ENCODE assay signal across 20 cellular contexts in genomic region chr4:72744103-72744725, GRCh38.
A peak's percentile ranks its signal among the peaks of the same experiment; 100 is the strongest.
DNase-seq lines count a peak whose midpoint lies in the region; ATAC-seq and TF ChIP-seq lines count a peak whose summit lies in the region.
"Had no signal": no experiment of that assay in that cellular context is flagged by ENCODE, and none has a peak within 500 bp of the region (broad histone marks: within the 10 kb centered on the region; RNA-seq: fewer than 3 reads in every experiment).

No MANE protein-coding gene starts in this region.

- H3K4me3 ChIP-seq in SJCRH30 (no peak overlapping the region), mammary epithelial cell (replicated peaks in 1 of 3; ENCODE audit: insufficient read depth in 1 of 3, low read depth in 2 of 3, low read length in 3 of 3) (no peak overlapping the region), prostate gland (no peak overlapping the region)
- H3K4me3 ChIP-seq: GM23248, PC-9 had no signal

- no peaks in the 10 kb centered on the region for H3K27me3 ChIP-seq in SJCRH30
- no peaks in the 10 kb centered on the region for H3K27me3 ChIP-seq in mammary epithelial cell (ENCODE audit: insufficient read depth, low read length)
- no peaks in the 10 kb centered on the region for H3K27me3 ChIP-seq in prostate gland (replicated peaks; ENCODE audit: insufficient read depth)

- no peak for TF ChIP-seq CTCF in mammary epithelial cell (conservative IDR thresholded peaks at IDR 0.05 in 1 of 2, IDR thresholded peaks at IDR 0.05 in 1 of 2; ENCODE audit: extremely low read depth in 1 of 2, insufficient read depth in 1 of 2, low read depth in 1 of 2, low read length in 2 of 2)
- no peak for TF ChIP-seq CTCF in prostate gland (IDR thresholded peaks at IDR 0.05)
- no peak for TF ChIP-seq CTCF in activated CD8-positive, alpha-beta T cell treated with anti-CD3 and anti-CD28 coated beads for 36 hours (IDR thresholded peaks at IDR 0.05)

- H3K36me3 ChIP-seq in SJCRH30 (no peaks in the 10 kb centered on the region), mammary epithelial cell (ENCODE audit: insufficient read depth, low read length) (no peaks in the 10 kb centered on the region), prostate gland (no peaks in the 10 kb centered on the region)

- H3K27ac Mint-ChIP-seq in activated naive CD4-positive, alpha-beta T cell treated with anti-CD3 and anti-CD28 coated beads, Interleukin-2, amount 10 ng/mL, durations not matched to agents 7 days and 5 days: no peak overlapping the region
- no peak overlapping the region for H3K27ac Mint-ChIP-seq in activated CD8-positive, alpha-beta T cell treated with anti-CD3 and anti-CD28 coated beads for 36 hours
- H3K27ac Mint-ChIP-seq: CD4-positive, alpha-beta memory T cell had no signal

- DNase-seq in COLO829 (ENCODE audit: low spot score): peak; percentile 65
- peak in 1 of 2 experiments; percentile 48 for DNase-seq in SJCRH30
- DNase-seq in mammary epithelial cell: peak; percentile 80
- peak; percentile 36 for DNase-seq in prostate gland (ENCODE audit: low spot score)
- DNase-seq in activated naive CD4-positive, alpha-beta T cell treated with anti-CD3 and anti-CD28 coated beads, Interleukin-2, amount 10 ng/mL, durations not matched to agents 7 days and 5 days: no peak
- DNase-seq in NCI-H1105 treated with DMSO at 0.1 percent for 48 hours (lab: John Stamatoyannopoulos, UW): no peak
- DNase-seq in GM19238 (ENCODE audit: insufficient read length, low spot score): no peak
- no peak for DNase-seq in activated CD8-positive, alpha-beta T cell treated with anti-CD3 and anti-CD28 coated beads for 36 hours
- DNase-seq: 8988T; CD4-positive, alpha-beta memory T cell; DMS79; GM23248; MV-4-11; NCI-H1417 treated with DMSO at 0.1 percent for 48 hours; NCI-H1930; NCI-H2171 treated with DMSO at 0.1 percent for 48 hours; NCI-H446 treated with DMSO at 0.1 percent for 48 hours; NCI-H774; PC-9 had no signal

- peaks cover 16% of the 10 kb centered on the region for H3K4me1 ChIP-seq in SJCRH30
- H3K4me1 ChIP-seq in mammary epithelial cell (ENCODE audit: insufficient read depth, low read length): no peaks in the 10 kb centered on the region
- no peaks in the 10 kb centered on the region for H3K4me1 ChIP-seq in prostate gland (replicated peaks)

- no peaks in the 10 kb centered on the region for H4K20me1 ChIP-seq in mammary epithelial cell (ENCODE audit: insufficient read depth, low read length)

- no peaks in the 10 kb centered on the region for H3K9me3 Mint-ChIP-seq in activated naive CD4-positive, alpha-beta T cell treated with anti-CD3 and anti-CD28 coated beads, Interleukin-2, amount 10 ng/mL, durations not matched to agents 7 days and 5 days
- no peaks in the 10 kb centered on the region for H3K9me3 Mint-ChIP-seq in activated CD8-positive, alpha-beta T cell treated with anti-CD3 and anti-CD28 coated beads for 36 hours

- H3K79me2 ChIP-seq in mammary epithelial cell (ENCODE audit: insufficient read depth, low read length): no peaks in the 10 kb centered on the region

- no peak overlapping the region for H3K4me3 Mint-ChIP-seq in activated naive CD4-positive, alpha-beta T cell treated with anti-CD3 and anti-CD28 coated beads, Interleukin-2, amount 10 ng/mL, durations not matched to agents 7 days and 5 days
- H3K4me3 Mint-ChIP-seq in activated CD8-positive, alpha-beta T cell treated with anti-CD3 and anti-CD28 coated beads for 36 hours: no peak overlapping the region
- H3K4me3 Mint-ChIP-seq: CD4-positive, alpha-beta memory T cell had no signal

- H3K27me3 Mint-ChIP-seq in activated naive CD4-positive, alpha-beta T cell treated with anti-CD3 and anti-CD28 coated beads, Interleukin-2, amount 10 ng/mL, durations not matched to agents 7 days and 5 days: no peaks in the 10 kb centered on the region
- no peaks in the 10 kb centered on the region for H3K27me3 Mint-ChIP-seq in activated CD8-positive, alpha-beta T cell treated with anti-CD3 and anti-CD28 coated beads for 36 hours
- H3K27me3 Mint-ChIP-seq: CD4-positive, alpha-beta memory T cell had no signal

- H2AFZ ChIP-seq in mammary epithelial cell (ENCODE audit: low read depth, low read length): no peak overlapping the region
- H2AFZ ChIP-seq: GM23248, PC-9 had no signal

- TF ChIP-seq POLR2A in prostate gland (IDR thresholded peaks at IDR 0.05): no peak

- H3K36me3 Mint-ChIP-seq in activated naive CD4-positive, alpha-beta T cell treated with anti-CD3 and anti-CD28 coated beads, Interleukin-2, amount 10 ng/mL, durations not matched to agents 7 days and 5 days: no peaks in the 10 kb centered on the region
- H3K36me3 Mint-ChIP-seq in activated CD8-positive, alpha-beta T cell treated with anti-CD3 and anti-CD28 coated beads for 36 hours (ENCODE audit: low read depth): no peaks in the 10 kb centered on the region
- H3K36me3 Mint-ChIP-seq: CD4-positive, alpha-beta memory T cell had no signal

- POLR2A ChIA-PET in activated CD8-positive, alpha-beta T cell treated with anti-CD3 and anti-CD28 coated beads for 36 hours (lab: Charles Lee): no interaction called here

- ATAC-seq in activated CD8-positive, alpha-beta T cell treated with anti-CD3 and anti-CD28 coated beads for 36 hours: no peak
- ATAC-seq: HepG2 had no signal

- in situ Hi-C loops in mammary epithelial cell (cut with MboI; ENCODE audit: low sequenced_read_pairs in 2 of 2): no loop called here

- 100% methylated on average over 1 of the region's 1 CpG for WGBS in mammary epithelial cell (ENCODE audit: low coverage, missing lambda C conversion rate)
- 83% methylated on average over 1 of the region's 1 CpG for WGBS in prostate gland

- H3K9me3 ChIP-seq in SJCRH30 (replicated peaks): no peaks in the 10 kb centered on the region
- no peaks in the 10 kb centered on the region for H3K9me3 ChIP-seq in mammary epithelial cell (replicated peaks; ENCODE audit: insufficient read depth, low read length)
- no peaks in the 10 kb centered on the region for H3K9me3 ChIP-seq in prostate gland

- H3K9ac ChIP-seq in mammary epithelial cell (ENCODE audit: insufficient read depth, low read length): no peak overlapping the region
- H3K9ac ChIP-seq: GM23248 had no signal

- H3K4me2 ChIP-seq in mammary epithelial cell (ENCODE audit: insufficient read depth, low read depth, low read length): no peak overlapping the region
- H3K4me2 ChIP-seq: PC-9 had no signal

- no TSS peak for BruUV-seq in mammary epithelial cell (replicated peaks; lab: Mats Ljungman, UMichigan)

- no peaks in the 10 kb centered on the region for H3K4me1 Mint-ChIP-seq in activated naive CD4-positive, alpha-beta T cell treated with anti-CD3 and anti-CD28 coated beads, Interleukin-2, amount 10 ng/mL, durations not matched to agents 7 days and 5 days
- H3K4me1 Mint-ChIP-seq in activated CD8-positive, alpha-beta T cell treated with anti-CD3 and anti-CD28 coated beads for 36 hours (ENCODE audit: low read depth): no peaks in the 10 kb centered on the region

- intact Hi-C loops in mammary epithelial cell (cut with micrococcal nuclease): no loop called here
- intact Hi-C loops in prostate gland (cut with DNase I): no loop called here
- intact Hi-C loops in activated CD8-positive, alpha-beta T cell treated with anti-CD3 and anti-CD28 coated beads for 36 hours (cut with micrococcal nuclease): no loop called here

- CTCF ChIA-PET in mammary epithelial cell (lab: Charles Lee; ENCODE audit: low non-redundant PET): no interaction called here
- CTCF ChIA-PET in activated naive CD4-positive, alpha-beta T cell treated with anti-CD3 and anti-CD28 coated beads, Interleukin-2, amount 10 ng/mL, durations not matched to agents 7 days and 5 days (lab: Charles Lee): no interaction called here
- CTCF ChIA-PET in activated CD8-positive, alpha-beta T cell treated with anti-CD3 and anti-CD28 coated beads for 36 hours (lab: Charles Lee): no interaction called here

- dilution Hi-C loops in mammary epithelial cell (cut with HindIII; ENCODE audit: low sequenced_read_pairs): no loop called here

- H3K27ac ChIP-seq in SJCRH30 (peak overlapping the region; percentile 40; the same call in 1 of the 2 replicates), mammary epithelial cell (ENCODE audit: insufficient read depth, low read depth, low read length) (no peak overlapping the region), prostate gland (no peak overlapping the region)
- H3K27ac ChIP-seq: GM23248, PC-9 had no signal

Comparison
In these comparisons a context has a peak if more than half of its experiments do, and no peak if none do; other contexts are left out.
1. DNase-seq: peak in COLO829 (single experiment), mammary epithelial cell (single experiment) and prostate gland (single experiment); none in activated naive CD4-positive, alpha-beta T cell treated with anti-CD3 and anti-CD28 coated beads, Interleukin-2, amount 10 ng/mL, durations not matched to agents 7 days and 5 days (single experiment), NCI-H1105 treated with DMSO at 0.1 percent for 48 hours (single experiment), GM19238 (single experiment) and activated CD8-positive, alpha-beta T cell treated with anti-CD3 and anti-CD28 coated beads for 36 hours (single experiment).